9 cellular contexts compared by ENCODE assay signal in genomic region chr17:63702223-63702577, GRCh38. TPM values are rescaled to one million over a fixed set of nuclear protein-coding genes. Genes with fewer than 3 reads are reported as not detected.
DNase-seq lines count a peak whose midpoint lies in the region; ATAC-seq, FAIRE-seq and TF ChIP-seq lines count a peak whose summit lies in the region.
"Had no signal": no experiment of that assay in that cellular context is flagged by ENCODE, and none has a peak within 500 bp of the region (broad histone marks: within the 10 kb centered on the region; RNA-seq: fewer than 3 reads in every experiment).

No MANE protein-coding gene starts in this region.

- H3K9ac ChIP-seq in SU-DHL-6 (ENCODE audit: low read length) (peak overlapping the region; percentile 99), GM12878 (ENCODE audit: control insufficient read depth, insufficient read depth, low read length) (peak overlapping the region; percentile 86)

- no peaks in the 10 kb centered on the region for H3K9me2 ChIP-seq in SU-DHL-6 (replicated peaks; ENCODE audit: insufficient read depth, low read length)

- H3K27me3 ChIP-seq in SU-DHL-6 (ENCODE audit: low read length), result no peaks in the 10 kb centered on the region
- H3K27me3 ChIP-seq in GM12878 (replicated peaks in 1 of 2; ENCODE audit: control insufficient read depth in 2 of 2, insufficient read depth in 2 of 2, low read length in 1 of 2), result no peaks in the 10 kb centered on the region
- H3K27me3 ChIP-seq: SJSA1 had no signal

- intact Hi-C loops in GM12878 (cut with micrococcal nuclease; ENCODE audit: unreplicated experiment), result no loop called here

- RAD21 ChIA-PET in GM12878 (lab: Charles Lee; ENCODE audit: unreplicated experiment), result interaction anchor here (2.6 to 3.8 kb wide), 2 partner anchors 40 to 71 kb away, joined by 10 to 23 read pairs; partner anchors contain the start of genes CCDC47, DDX42 and STRADA

- H2AFZ ChIP-seq in SU-DHL-6 (ENCODE audit: low read depth, low read length, severe bottlenecking) (no peak overlapping the region), GM12878 (ENCODE audit: control insufficient read depth, low read depth, low read length) (peak overlapping the region; percentile 69)

- no peak for FAIRE-seq in GM12878 (lab: Jason Lieb, UNC)

- DNase-seq in GM12878 (ENCODE audit: low read depth, low spot score), result no peak
- DNase-seq in stimulated activated CD4-positive, alpha-beta T cell treated with anti-CD3 and anti-CD28 coated beads, Interleukin-4, amount 100 ng/mL, for 1 hour, result peak; percentile 47
- DNase-seq in KBM-7, result no peak
- DNase-seq in SW 1271 (lab: John Stamatoyannopoulos, UW), result no peak

- POLR2A ChIA-PET in GM12878 (lab: Charles Lee), result interaction anchor here (0.6 to 4.2 kb wide), 7 partner anchors 15 to 144 kb away, joined by 3 to 42 read pairs (median 3); partner anchors contain the start of genes CCDC47, DDX42 and STRADA

- SMC1A ChIA-PET in GM12878 (lab: Charles Lee; ENCODE audit: uncharacterized antibody, unreplicated experiment), result interaction anchor here (0.9 to 2.1 kb wide), 7 partner anchors 25 to 83 kb away, joined by 3 to 5 read pairs (median 4); partner anchors contain the start of genes CCDC47 and STRADA

- TF ChIP-seq RAD21 in GM12878 (IDR thresholded peaks at IDR 0.05; ENCODE audit: insufficient read depth, low read depth, low read length), result no peak

- TF ChIP-seq CTCF in SU-DHL-6 (IDR thresholded peaks at IDR 0.05; ENCODE audit: insufficient read depth, low read length, poor library complexity, severe bottlenecking), result no peak
- no peak for TF ChIP-seq CTCF in GM12878 (IDR thresholded peaks at IDR 0.05 in 2 of 3, conservative IDR thresholded peaks at IDR 0.05 in 1 of 3; ENCODE audit: control insufficient read depth in 2 of 3, extremely low read depth in 1 of 3, insufficient read depth in 1 of 3, low read depth in 3 of 3, low read length in 3 of 3)

- TF ChIP-seq EP300 in GM12878 (IDR thresholded peaks at IDR 0.05; ENCODE audit: borderline replicate concordance in 1 of 2, control insufficient read depth in 1 of 2, low read depth in 2 of 2, low read length in 2 of 2), result no peak

- H3K27ac ChIP-seq in SU-DHL-6 (ENCODE audit: low read depth, low read length) (peak overlapping the region; percentile 98), GM12878 (ENCODE audit: control insufficient read depth, insufficient read depth) (peak overlapping the region; percentile 93)
- H3K27ac ChIP-seq: SJSA1 had no signal

- H3K79me2 ChIP-seq in SU-DHL-6 (ENCODE audit: insufficient read depth, low read length) (peaks cover 12% of the 10 kb centered on the region), GM12878 (ENCODE audit: control insufficient read depth, insufficient read depth, low read length) (peaks cover 57% of the 10 kb centered on the region)

- in situ Hi-C loops in GM12878 (cut with MboI), result no loop called here
- in situ Hi-C loops in KBM-7 (cut with MboI; ENCODE audit: low pct_unique_long_range_greater_than_20kb, low sequenced_read_pairs), result no loop called here

- 0% methylated on average over 5 of the region's 5 CpGs for WGBS in GM12878 (ENCODE audit: insufficient coverage, insufficient replicate concordance, low lambda C conversion rate, missing lambda C conversion rate)

- H3K4me3 ChIP-seq in SU-DHL-6 (ENCODE audit: insufficient read depth, low read length, poor library complexity, severe bottlenecking) (peak overlapping the region; percentile 42), GM12878 (peak overlapping the region; percentile 91)
- H3K4me3 ChIP-seq: SJSA1 had no signal

- no peaks in the 10 kb centered on the region for H3K9me3 ChIP-seq in SU-DHL-6 (ENCODE audit: insufficient read depth, low read length)
- no peaks in the 10 kb centered on the region for H3K9me3 ChIP-seq in GM12878 (replicated peaks; ENCODE audit: control insufficient read depth, insufficient read depth, low read length)

- peaks cover 21% of the 10 kb centered on the region for H3K4me1 ChIP-seq in GM12878 (ENCODE audit: control insufficient read depth, insufficient read depth, low read length)

- no peaks in the 10 kb centered on the region for H4K20me1 ChIP-seq in SU-DHL-6 (ENCODE audit: low read depth, low read length)
- H4K20me1 ChIP-seq in GM12878 (ENCODE audit: control insufficient read depth, insufficient read depth), result no peaks in the 10 kb centered on the region

- ATAC-seq in GM18505 (IDR thresholded peaks at IDR 0.05; ENCODE audit: unreplicated experiment) (no peak), GM12878 (peak; percentile 24), GM18498 (IDR thresholded peaks at IDR 0.05; ENCODE audit: unreplicated experiment) (no peak), HG03342 (IDR thresholded peaks at IDR 0.05; ENCODE audit: unreplicated experiment) (no peak)

- TF ChIP-seq POLR2A in GM18505 (IDR thresholded peaks at IDR 0.05; ENCODE audit: borderline replicate concordance, extremely low read depth, insufficient read depth, insufficient read length), result peak; percentile 31
- TF ChIP-seq POLR2A in GM12878 (IDR thresholded peaks at IDR 0.05; ENCODE audit: low read depth, low read length), result peak; percentile 52

- BruUV-seq in GM12878 (replicated peaks; lab: Mats Ljungman, UMichigan), result no TSS peak

- H3K36me3 ChIP-seq in SU-DHL-6 (ENCODE audit: low read length) (no peaks in the 10 kb centered on the region; the same call in 1 of the 2 replicates), GM12878 (ENCODE audit: control insufficient read depth in 2 of 2, insufficient read depth in 2 of 2, low read length in 1 of 2) (peaks cover 0 to 10% of the 10 kb centered on the region in 2 experiments; a peak in 3 of 4 replicates)

- H3K4me2 ChIP-seq in SU-DHL-6 (ENCODE audit: low read depth, low read length, poor library complexity, severe bottlenecking), result peak overlapping the region; percentile 93
- peak overlapping the region; percentile 97 for H3K4me2 ChIP-seq in GM12878 (ENCODE audit: control insufficient read depth, insufficient read depth)

- CTCF ChIA-PET in GM12878 (lab: Yijun Ruan, JAX), result interaction anchor here (0.7 to 2.3 kb wide), 7 partner anchors 9 to 147 kb away, joined by 3 to 11 read pairs (median 4); partner anchors contain the start of gene STRADA

- H3F3A ChIP-seq in SU-DHL-6 (ENCODE audit: insufficient read depth), result peaks cover 31% of the 10 kb centered on the region

TF ChIP-seq in GM12878, 131 proteins besides CTCF, POLR2A, EP300 and RAD21 (continues in another document):
- TF ChIP-seq TCF3 (IDR thresholded peaks at IDR 0.05; ENCODE audit: borderline replicate concordance, insufficient read depth, low read depth, low read length), result no peak
- peak; percentile 68; the same call in 1 of the 2 replicates for TF ChIP-seq SIN3A (IDR thresholded peaks at IDR 0.05; ENCODE audit: low read depth, low read length)
- TF ChIP-seq SMAD1 (IDR thresholded peaks at IDR 0.05; ENCODE audit: low read depth, partially characterized antibody), result no peak
- TF ChIP-seq PBX3 (IDR thresholded peaks at IDR 0.05; ENCODE audit: insufficient replicate concordance, low read depth, low read length), result no peak

RNA-seq across cellular contexts. Expression of gene LIMD2, which starts 2.3 kb away (rescaled TPM):
- 116 and 138 TPM in 2 replicates for total RNA-seq in GM12878 (2013; cell fraction: nucleolus; rRNA removed)
- total RNA-seq in GM12878 (2014; rRNA removed), result 247 and 261 TPM in 2 replicates
- total RNA-seq in GM12878 (2014; rRNA removed; fragmentation: Illumina TruSeq; extraction: Trizol), result 75.5 and 81.3 TPM in 2 replicates
- total RNA-seq in GM12878 (2021), result 251 and 259 TPM in 2 replicates
- 48.8 TPM for polyA plus RNA-seq in GM12878 (2011; ENCODE audit: low read depth)
- 40.7 and 103 TPM in 2 replicates for polyA plus RNA-seq in GM12878 (2011; rRNA removed)
- polyA plus RNA-seq in GM12878 (2011; cell fraction: cytosol; rRNA removed), result 157 and 273 TPM in 2 replicates
- 564 and 586 TPM in 2 replicates for polyA plus RNA-seq in GM12878 (2011; cell fraction: nucleus; rRNA removed)
- 167 and 191 TPM in 2 replicates for polyA plus RNA-seq in GM12878 (2012)
- 5.9 and 58.2 TPM in 2 replicates for polyA plus RNA-seq in GM12878 (2014; fragmentation: Illumina TruSeq; extraction: Trizol)
- polyA plus RNA-seq in GM12878 (2014; fragmentation: Nextera tagmentation; extraction: Ambion mirVana), result 1 to 10 TPM; 1.1 to 5.0 TPM
- 290 and 364 TPM in 2 replicates for polyA plus RNA-seq in GM12878 (2014; rRNA removed)
- polyA plus RNA-seq in GM12878 (2016; fragmentation: Nextera tagmentation; extraction: Ambion mirVana), result 100 to 1,000 TPM; 307 to 339 TPM
- polyA minus RNA-seq in GM12878 (2011; rRNA and poly(A)+ RNA removed), result 24.1 and 63.2 TPM in 2 replicates
- polyA minus RNA-seq in GM12878 (2011; cell fraction: cytosol; rRNA and poly(A)+ RNA removed), result 44.1 and 64.9 TPM in 2 replicates
- polyA minus RNA-seq in GM12878 (2011; cell fraction: nucleus; rRNA and poly(A)+ RNA removed), result 154 and 220 TPM in 2 replicates

RNA-seq across cellular contexts. Expression of gene STRADA, which starts 39.4 kb away (rescaled TPM):
- total RNA-seq in GM12878 (2013; cell fraction: nucleolus; rRNA removed), result 194 and 198 TPM in 2 replicates
- total RNA-seq in GM12878 (2014; rRNA removed) (28.6 and 33.2 TPM in 2 replicates), GM12878 (2014; rRNA removed; fragmentation: Illumina TruSeq; extraction: Trizol) (30.8 and 32.8 TPM in 2 replicates), GM12878 (2021) (40.0 and 45.3 TPM in 2 replicates)
- 35.0 TPM for polyA plus RNA-seq in GM12878 (2011; ENCODE audit: low read depth)
- polyA plus RNA-seq in GM12878 (2011; rRNA removed) (43.0 and 50.5 TPM in 2 replicates), GM12878 (2014; fragmentation: Illumina TruSeq; extraction: Trizol) (49.5 and 51.2 TPM in 2 replicates), GM12878 (2014; fragmentation: Nextera tagmentation; extraction: Ambion mirVana) (10 to 100 TPM; 13.3 to 15.6 TPM), GM12878 (2014; rRNA removed) (39.7 and 42.7 TPM in 2 replicates), GM12878 (2016; fragmentation: Nextera tagmentation; extraction: Ambion mirVana) (10 to 100 TPM; 50.0 to 54.1 TPM)
- 39.3 and 41.7 TPM in 2 replicates for polyA plus RNA-seq in GM12878 (2011; cell fraction: cytosol; rRNA removed)
- polyA plus RNA-seq in GM12878 (2011; cell fraction: nucleus; rRNA removed), result 88.9 and 97.6 TPM in 2 replicates
- 38.9 and 44.0 TPM in 2 replicates for polyA plus RNA-seq in GM12878 (2012)
- polyA minus RNA-seq in GM12878 (2011; rRNA and poly(A)+ RNA removed), result 38.4 and 42.4 TPM in 2 replicates
- polyA minus RNA-seq in GM12878 (2011; cell fraction: cytosol; rRNA and poly(A)+ RNA removed), result 9.0 and 20.6 TPM in 2 replicates
- 27.2 and 43.3 TPM in 2 replicates for polyA minus RNA-seq in GM12878 (2011; cell fraction: nucleus; rRNA and poly(A)+ RNA removed)
